1 cellular context compared by ENCODE assay signal in the genomic region with DNA sequence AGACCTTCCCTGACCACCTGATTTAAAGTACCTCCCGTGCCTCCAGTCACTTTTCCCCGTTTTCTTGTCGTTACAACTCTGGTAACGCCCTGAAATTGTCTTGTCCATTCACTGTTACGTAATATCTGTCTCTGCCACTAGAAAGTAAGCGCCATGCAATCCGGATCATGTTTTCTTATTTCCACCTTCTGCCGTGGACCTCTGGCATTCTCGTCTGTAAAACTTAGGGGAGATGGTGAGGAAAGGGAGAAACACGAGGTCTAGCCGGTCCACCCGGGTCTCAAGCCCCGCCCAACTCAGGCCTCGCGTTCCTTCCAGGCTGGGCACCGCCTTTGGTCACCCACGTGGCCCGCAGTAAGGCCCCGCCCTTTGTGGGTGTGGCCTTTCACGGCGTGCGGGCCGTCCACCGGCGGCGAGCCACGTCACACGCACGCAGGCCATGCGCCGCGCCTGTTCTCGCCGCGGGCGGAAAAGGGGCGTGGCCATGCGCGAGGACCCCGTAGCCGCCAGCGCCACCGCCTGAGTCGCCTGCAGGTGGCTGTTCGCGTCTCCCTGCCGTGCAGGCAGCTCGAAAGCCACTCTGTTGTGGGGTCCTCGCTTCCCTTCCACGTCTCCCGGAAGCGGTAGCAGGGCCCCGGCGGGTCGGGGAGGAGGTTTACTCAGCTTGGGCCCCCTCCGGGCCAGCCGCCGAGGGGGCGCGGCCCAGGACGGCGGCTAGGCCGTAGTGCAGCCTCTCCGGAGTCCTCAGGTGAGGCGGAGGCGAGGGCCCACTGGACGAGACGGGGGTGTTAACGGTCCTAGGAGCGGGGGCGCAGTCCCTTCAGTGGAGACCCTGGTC.
TF ChIP-seq lines count a peak whose summit lies in the region.

A gene with protein sequence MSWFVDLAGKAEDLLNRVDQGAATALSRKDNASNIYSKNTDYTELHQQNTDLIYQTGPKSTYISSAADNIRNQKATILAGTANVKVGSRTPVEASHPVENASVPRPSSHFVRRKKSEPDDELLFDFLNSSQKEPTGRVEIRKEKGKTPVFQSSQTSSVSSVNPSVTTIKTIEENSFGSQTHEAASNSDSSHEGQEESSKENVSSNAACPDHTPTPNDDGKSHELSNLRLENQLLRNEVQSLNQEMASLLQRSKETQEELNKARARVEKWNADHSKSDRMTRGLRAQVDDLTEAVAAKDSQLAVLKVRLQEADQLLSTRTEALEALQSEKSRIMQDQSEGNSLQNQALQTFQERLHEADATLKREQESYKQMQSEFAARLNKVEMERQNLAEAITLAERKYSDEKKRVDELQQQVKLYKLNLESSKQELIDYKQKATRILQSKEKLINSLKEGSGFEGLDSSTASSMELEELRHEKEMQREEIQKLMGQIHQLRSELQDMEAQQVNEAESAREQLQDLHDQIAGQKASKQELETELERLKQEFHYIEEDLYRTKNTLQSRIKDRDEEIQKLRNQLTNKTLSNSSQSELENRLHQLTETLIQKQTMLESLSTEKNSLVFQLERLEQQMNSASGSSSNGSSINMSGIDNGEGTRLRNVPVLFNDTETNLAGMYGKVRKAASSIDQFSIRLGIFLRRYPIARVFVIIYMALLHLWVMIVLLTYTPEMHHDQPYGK (plus strand): TSS at position 597 of the 838 bp plus-strand sequence. CDS start 3,133 bp downstream, outside the sequence.

TF ChIP-seq in K562, 482 proteins besides CTCF, POLR2A, EP300 and RAD21 (continued from another document and continues in another):
- peak; percentile 44 for TF ChIP-seq RBM25 (IDR thresholded peaks at IDR 0.05; ENCODE audit: low read depth, low read length, severe bottlenecking)
- TF ChIP-seq SMARCE1 (IDR thresholded peaks at IDR 0.05): no peak
- peak; percentile 97 for TF ChIP-seq CEBPB (tag; IDR thresholded peaks at IDR 0.05)
- TF ChIP-seq DNMT1 (IDR thresholded peaks at IDR 0.05): no peak
- TF ChIP-seq CBX5 (IDR thresholded peaks at IDR 0.05; ENCODE audit: borderline replicate concordance, low read depth): no peak
- TF ChIP-seq, protein P1, sequence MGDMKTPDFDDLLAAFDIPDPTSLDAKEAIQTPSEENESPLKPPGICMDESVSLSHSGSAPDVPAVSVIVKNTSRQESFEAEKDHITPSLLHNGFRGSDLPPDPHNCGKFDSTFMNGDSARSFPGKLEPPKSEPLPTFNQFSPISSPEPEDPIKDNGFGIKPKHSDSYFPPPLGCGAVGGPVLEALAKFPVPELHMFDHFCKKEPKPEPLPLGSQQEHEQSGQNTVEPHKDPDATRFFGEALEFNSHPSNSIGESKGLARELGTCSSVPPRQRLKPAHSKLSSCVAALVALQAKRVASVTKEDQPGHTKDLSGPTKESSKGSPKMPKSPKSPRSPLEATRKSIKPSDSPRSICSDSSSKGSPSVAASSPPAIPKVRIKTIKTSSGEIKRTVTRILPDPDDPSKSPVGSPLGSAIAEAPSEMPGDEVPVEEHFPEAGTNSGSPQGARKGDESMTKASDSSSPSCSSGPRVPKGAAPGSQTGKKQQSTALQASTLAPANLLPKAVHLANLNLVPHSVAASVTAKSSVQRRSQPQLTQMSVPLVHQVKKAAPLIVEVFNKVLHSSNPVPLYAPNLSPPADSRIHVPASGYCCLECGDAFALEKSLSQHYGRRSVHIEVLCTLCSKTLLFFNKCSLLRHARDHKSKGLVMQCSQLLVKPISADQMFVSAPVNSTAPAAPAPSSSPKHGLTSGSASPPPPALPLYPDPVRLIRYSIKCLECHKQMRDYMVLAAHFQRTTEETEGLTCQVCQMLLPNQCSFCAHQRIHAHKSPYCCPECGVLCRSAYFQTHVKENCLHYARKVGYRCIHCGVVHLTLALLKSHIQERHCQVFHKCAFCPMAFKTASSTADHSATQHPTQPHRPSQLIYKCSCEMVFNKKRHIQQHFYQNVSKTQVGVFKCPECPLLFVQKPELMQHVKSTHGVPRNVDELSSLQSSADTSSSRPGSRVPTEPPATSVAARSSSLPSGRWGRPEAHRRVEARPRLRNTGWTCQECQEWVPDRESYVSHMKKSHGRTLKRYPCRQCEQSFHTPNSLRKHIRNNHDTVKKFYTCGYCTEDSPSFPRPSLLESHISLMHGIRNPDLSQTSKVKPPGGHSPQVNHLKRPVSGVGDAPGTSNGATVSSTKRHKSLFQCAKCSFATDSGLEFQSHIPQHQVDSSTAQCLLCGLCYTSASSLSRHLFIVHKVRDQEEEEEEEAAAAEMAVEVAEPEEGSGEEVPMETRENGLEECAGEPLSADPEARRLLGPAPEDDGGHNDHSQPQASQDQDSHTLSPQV (IDR thresholded peaks at IDR 0.05): peak; percentile 79
- TF ChIP-seq, protein P2, sequence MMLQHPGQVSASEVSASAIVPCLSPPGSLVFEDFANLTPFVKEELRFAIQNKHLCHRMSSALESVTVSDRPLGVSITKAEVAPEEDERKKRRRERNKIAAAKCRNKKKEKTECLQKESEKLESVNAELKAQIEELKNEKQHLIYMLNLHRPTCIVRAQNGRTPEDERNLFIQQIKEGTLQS (IDR thresholded peaks at IDR 0.05): no peak
- TF ChIP-seq, protein P2 (CRISPR knock-in tag; conservative IDR thresholded peaks at IDR 0.05): no peak
- peak; percentile 64 for TF ChIP-seq EGR1 (conservative IDR thresholded peaks at IDR 0.05)
- no peak for TF ChIP-seq CHD1 (IDR thresholded peaks at IDR 0.05; ENCODE audit: low read length)
- no peak for TF ChIP-seq FOXK1 (CRISPR knock-in tag; IDR thresholded peaks at IDR 0.05; ENCODE audit: borderline replicate concordance)
- peak; percentile 59 for TF ChIP-seq JUND (IDR thresholded peaks at IDR 0.05; ENCODE audit: borderline replicate concordance, low read depth, low read length)
- TF ChIP-seq JUND (tag; IDR thresholded peaks at IDR 0.05; ENCODE audit: borderline replicate concordance, low read depth, low read length): 0 out of 3 replicates have a peak, but pooled peaks have one; percentile 12
- TF ChIP-seq, protein P3, sequence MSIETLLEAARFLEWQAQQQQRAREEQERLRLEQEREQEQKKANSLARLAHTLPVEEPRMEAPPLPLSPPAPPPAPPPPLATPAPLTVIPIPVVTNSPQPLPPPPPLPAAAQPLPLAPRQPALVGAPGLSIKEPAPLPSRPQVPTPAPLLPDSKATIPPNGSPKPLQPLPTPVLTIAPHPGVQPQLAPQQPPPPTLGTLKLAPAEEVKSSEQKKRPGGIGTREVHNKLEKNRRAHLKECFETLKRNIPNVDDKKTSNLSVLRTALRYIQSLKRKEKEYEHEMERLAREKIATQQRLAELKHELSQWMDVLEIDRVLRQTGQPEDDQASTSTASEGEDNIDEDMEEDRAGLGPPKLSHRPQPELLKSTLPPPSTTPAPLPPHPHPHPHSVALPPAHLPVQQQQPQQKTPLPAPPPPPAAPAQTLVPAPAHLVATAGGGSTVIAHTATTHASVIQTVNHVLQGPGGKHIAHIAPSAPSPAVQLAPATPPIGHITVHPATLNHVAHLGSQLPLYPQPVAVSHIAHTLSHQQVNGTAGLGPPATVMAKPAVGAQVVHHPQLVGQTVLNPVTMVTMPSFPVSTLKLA (conservative IDR thresholded peaks at IDR 0.05): peak; percentile 95 to 96
- TF ChIP-seq ZBTB7A (IDR thresholded peaks at IDR 0.05; ENCODE audit: borderline replicate concordance, control insufficient read depth, low read depth, low read length): peak; percentile 64; the same call in 1 of the 2 replicates
- TF ChIP-seq, protein P4, sequence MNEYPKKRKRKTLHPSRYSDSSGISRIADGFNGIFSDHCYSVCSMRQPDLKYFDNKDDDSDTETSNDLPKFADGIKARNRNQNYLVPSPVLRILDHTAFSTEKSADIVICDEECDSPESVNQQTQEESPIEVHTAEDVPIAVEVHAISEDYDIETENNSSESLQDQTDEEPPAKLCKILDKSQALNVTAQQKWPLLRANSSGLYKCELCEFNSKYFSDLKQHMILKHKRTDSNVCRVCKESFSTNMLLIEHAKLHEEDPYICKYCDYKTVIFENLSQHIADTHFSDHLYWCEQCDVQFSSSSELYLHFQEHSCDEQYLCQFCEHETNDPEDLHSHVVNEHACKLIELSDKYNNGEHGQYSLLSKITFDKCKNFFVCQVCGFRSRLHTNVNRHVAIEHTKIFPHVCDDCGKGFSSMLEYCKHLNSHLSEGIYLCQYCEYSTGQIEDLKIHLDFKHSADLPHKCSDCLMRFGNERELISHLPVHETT (CRISPR knock-in tag; conservative IDR thresholded peaks at IDR 0.05 in 1 of 2, IDR thresholded peaks at IDR 0.05 in 1 of 2): peak in 1 of 2 experiments; percentile 75; a peak in 2 of 4 replicates
- TF ChIP-seq, protein P5, sequence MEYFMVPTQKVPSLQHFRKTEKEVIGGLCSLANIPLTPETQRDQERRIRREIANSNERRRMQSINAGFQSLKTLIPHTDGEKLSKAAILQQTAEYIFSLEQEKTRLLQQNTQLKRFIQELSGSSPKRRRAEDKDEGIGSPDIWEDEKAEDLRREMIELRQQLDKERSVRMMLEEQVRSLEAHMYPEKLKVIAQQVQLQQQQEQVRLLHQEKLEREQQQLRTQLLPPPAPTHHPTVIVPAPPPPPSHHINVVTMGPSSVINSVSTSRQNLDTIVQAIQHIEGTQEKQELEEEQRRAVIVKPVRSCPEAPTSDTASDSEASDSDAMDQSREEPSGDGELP (CRISPR knock-in tag; IDR thresholded peaks at IDR 0.05; ENCODE audit: borderline replicate concordance): peak; percentile 88; the same call in 1 of the 2 replicates
- peak; percentile 56 for TF ChIP-seq MEIS2 (IDR thresholded peaks at IDR 0.05; ENCODE audit: partially characterized antibody)
- no peak for TF ChIP-seq ZNF707 (CRISPR knock-in tag; conservative IDR thresholded peaks at IDR 0.05)
- TF ChIP-seq RFX7 (CRISPR knock-in tag; IDR thresholded peaks at IDR 0.05): no peak
- TF ChIP-seq NR2C1 (IDR thresholded peaks at IDR 0.05): no peak
- TF ChIP-seq NR2C1 (tag; IDR thresholded peaks at IDR 0.05): peak; percentile 16; the same call in 1 of the 2 replicates
- TF ChIP-seq MECOM (CRISPR knock-in tag; IDR thresholded peaks at IDR 0.05): peak; percentile 50; the same call in 1 of the 2 replicates
- peak; percentile 77 for TF ChIP-seq RBBP5 (IDR thresholded peaks at IDR 0.05; ENCODE audit: borderline replicate concordance, insufficient read depth, low read length, poor library complexity, severe bottlenecking)
- TF ChIP-seq, protein P6, sequence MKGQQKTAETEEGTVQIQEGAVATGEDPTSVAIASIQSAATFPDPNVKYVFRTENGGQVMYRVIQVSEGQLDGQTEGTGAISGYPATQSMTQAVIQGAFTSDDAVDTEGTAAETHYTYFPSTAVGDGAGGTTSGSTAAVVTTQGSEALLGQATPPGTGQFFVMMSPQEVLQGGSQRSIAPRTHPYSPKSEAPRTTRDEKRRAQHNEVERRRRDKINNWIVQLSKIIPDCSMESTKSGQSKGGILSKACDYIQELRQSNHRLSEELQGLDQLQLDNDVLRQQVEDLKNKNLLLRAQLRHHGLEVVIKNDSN (CRISPR knock-in tag; IDR thresholded peaks at IDR 0.05): peak; percentile 98
- TF ChIP-seq ZC3H8 (IDR thresholded peaks at IDR 0.05): no peak
- TF ChIP-seq CREM (IDR thresholded peaks at IDR 0.05; ENCODE audit: low read depth): peak; percentile 94
- peak; percentile 85 for TF ChIP-seq GABPA (tag; conservative IDR thresholded peaks at IDR 0.05; ENCODE audit: low read depth)
- 0 out of 2 replicates have a peak, but pooled peaks have one; percentile 34 for TF ChIP-seq RNF2 (IDR thresholded peaks at IDR 0.05)
- TF ChIP-seq, protein P7, sequence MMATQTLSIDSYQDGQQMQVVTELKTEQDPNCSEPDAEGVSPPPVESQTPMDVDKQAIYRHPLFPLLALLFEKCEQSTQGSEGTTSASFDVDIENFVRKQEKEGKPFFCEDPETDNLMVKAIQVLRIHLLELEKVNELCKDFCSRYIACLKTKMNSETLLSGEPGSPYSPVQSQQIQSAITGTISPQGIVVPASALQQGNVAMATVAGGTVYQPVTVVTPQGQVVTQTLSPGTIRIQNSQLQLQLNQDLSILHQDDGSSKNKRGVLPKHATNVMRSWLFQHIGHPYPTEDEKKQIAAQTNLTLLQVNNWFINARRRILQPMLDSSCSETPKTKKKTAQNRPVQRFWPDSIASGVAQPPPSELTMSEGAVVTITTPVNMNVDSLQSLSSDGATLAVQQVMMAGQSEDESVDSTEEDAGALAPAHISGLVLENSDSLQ (IDR thresholded peaks at IDR 0.05): peak; percentile 36
- 0 out of 2 replicates have a peak, but pooled peaks have one; percentile 58 for TF ChIP-seq ETV5 (CRISPR knock-in tag; IDR thresholded peaks at IDR 0.05; ENCODE audit: low read depth)
- peak; percentile 59; the same call in 1 of the 2 replicates for TF ChIP-seq KLF13 (tag; IDR thresholded peaks at IDR 0.05; ENCODE audit: borderline replicate concordance, low read depth)
- TF ChIP-seq MTA3 (IDR thresholded peaks at IDR 0.05; ENCODE audit: borderline replicate concordance): peak; percentile 56; the same call in 1 of the 2 replicates
- TF ChIP-seq RAD51 (IDR thresholded peaks at IDR 0.05; ENCODE audit: borderline replicate concordance, low read depth): peak; percentile 87
- TF ChIP-seq, protein P8, sequence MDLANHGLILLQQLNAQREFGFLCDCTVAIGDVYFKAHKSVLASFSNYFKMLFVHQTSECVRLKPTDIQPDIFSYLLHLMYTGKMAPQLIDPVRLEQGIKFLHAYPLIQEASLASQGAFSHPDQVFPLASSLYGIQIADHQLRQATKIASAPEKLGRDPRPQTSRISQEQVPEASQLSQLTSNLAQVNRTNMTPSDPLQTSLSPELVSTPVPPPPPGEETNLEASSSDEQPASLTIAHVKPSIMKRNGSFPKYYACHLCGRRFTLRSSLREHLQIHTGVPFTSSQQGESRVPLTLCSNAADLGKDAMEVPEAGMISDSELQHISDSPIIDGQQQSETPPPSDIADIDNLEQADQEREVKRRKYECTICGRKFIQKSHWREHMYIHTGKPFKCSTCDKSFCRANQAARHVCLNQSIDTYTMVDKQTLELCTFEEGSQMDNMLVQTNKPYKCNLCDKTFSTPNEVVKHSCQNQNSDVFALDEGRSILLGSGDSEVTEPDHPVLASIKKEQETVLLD (IDR thresholded peaks at IDR 0.05): peak; percentile 88
- no peak for TF ChIP-seq FOXM1 (IDR thresholded peaks at IDR 0.05; ENCODE audit: low read depth)
- TF ChIP-seq FOXM1 (CRISPR knock-in tag; IDR thresholded peaks at IDR 0.05; ENCODE audit: low read depth): no peak
- TF ChIP-seq KAT7 (CRISPR knock-in tag; IDR thresholded peaks at IDR 0.05; ENCODE audit: borderline replicate concordance): no peak
- TF ChIP-seq NONO (IDR thresholded peaks at IDR 0.05; ENCODE audit: low read depth in 2 of 2, low read length in 1 of 2): 0 out of 4 replicates have a peak, but pooled peaks of 1 of the 2 experiments have one; percentile 19
- TF ChIP-seq, protein P9, sequence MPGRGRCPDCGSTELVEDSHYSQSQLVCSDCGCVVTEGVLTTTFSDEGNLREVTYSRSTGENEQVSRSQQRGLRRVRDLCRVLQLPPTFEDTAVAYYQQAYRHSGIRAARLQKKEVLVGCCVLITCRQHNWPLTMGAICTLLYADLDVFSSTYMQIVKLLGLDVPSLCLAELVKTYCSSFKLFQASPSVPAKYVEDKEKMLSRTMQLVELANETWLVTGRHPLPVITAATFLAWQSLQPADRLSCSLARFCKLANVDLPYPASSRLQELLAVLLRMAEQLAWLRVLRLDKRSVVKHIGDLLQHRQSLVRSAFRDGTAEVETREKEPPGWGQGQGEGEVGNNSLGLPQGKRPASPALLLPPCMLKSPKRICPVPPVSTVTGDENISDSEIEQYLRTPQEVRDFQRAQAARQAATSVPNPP (IDR thresholded peaks at IDR 0.05; ENCODE audit: borderline replicate concordance, insufficient read depth, insufficient read length): no peak
- peak; percentile 37; the same call in 1 of the 2 replicates for TF ChIP-seq SMAD4 (CRISPR knock-in tag; conservative IDR thresholded peaks at IDR 0.05)
- TF ChIP-seq SOX6 (IDR thresholded peaks at IDR 0.05): peak; percentile 21; the same call in 1 of the 2 replicates
- peak; percentile 63 for TF ChIP-seq KDM5B (IDR thresholded peaks at IDR 0.05; ENCODE audit: insufficient replicate concordance, low read depth, low read length)
- TF ChIP-seq ZNF140 (CRISPR knock-in tag; IDR thresholded peaks at IDR 0.05): no peak
